ENCODE assay signal across 9 cellular contexts in genomic region chr17:51046527-51047384, GRCh38.
A peak's percentile ranks its signal among the peaks of the same experiment; 100 is the strongest.
DNase-seq lines count a peak whose midpoint lies in the region; FAIRE-seq and TF ChIP-seq lines count a peak whose summit lies in the region.
"Had no signal": no experiment of that assay in that cellular context is flagged by ENCODE, and none has a peak within 500 bp of the region (broad histone marks: within the 10 kb centered on the region; RNA-seq: fewer than 3 reads in every experiment).

No MANE protein-coding gene starts in this region.

- H3K4me1 ChIP-seq in vagina: peaks cover 4% of the 10 kb centered on the region

- H3K4me3 ChIP-seq in vagina: peak overlapping the region; percentile 35 to 44

- H3K36me3 ChIP-seq in vagina: no peaks in the 10 kb centered on the region

- peak overlapping the region; percentile 70 for H3K27ac ChIP-seq in vagina

- no peaks in the 10 kb centered on the region for H3K27me3 ChIP-seq in vagina

- TF ChIP-seq POLR2A in vagina (IDR thresholded peaks at IDR 0.05): no peak

- intact Hi-C loops in vagina (cut with DNase I): no loop called here

- peak; percentile 81 for DNase-seq in GM03348 (ENCODE audit: low spot score)
- peak; percentile 48 for DNase-seq in NCI-H526 treated with DMSO at 0.1 percent for 48 hours (lab: John Stamatoyannopoulos, UW)
- DNase-seq in medulla oblongata (ENCODE audit: extremely low spot score): peak; percentile 95
- peak in 1 of 2 donors; percentile 93 for DNase-seq in vagina (ENCODE audit: extremely low spot score in 2 of 2)
- DNase-seq in stimulated activated CD4-positive, alpha-beta T cell treated with anti-CD3 and anti-CD28 coated beads, Interleukin-4, amount 100 ng/mL, for 24 hours: no peak
- no peak for DNase-seq in NK-92 treated with Interleukin-12 subunit alpha and Interleukin-12 subunit beta, amount 100 ng/mL, for 24 hours (lab: John Stamatoyannopoulos, UW)
- DNase-seq in stimulated activated CD4-positive, alpha-beta T cell treated with anti-CD3 and anti-CD28 coated beads, Interleukin-1b, Interleukin-23, amount 100 ng/mL, for 48 hours: no peak

- peak; percentile 91 for FAIRE-seq in endometrium (lab: Jason Lieb, UNC)
- FAIRE-seq: keratinocyte had no signal

- no peaks in the 10 kb centered on the region for H3K9me3 ChIP-seq in vagina

- no peak for TF ChIP-seq CTCF in vagina (IDR thresholded peaks at IDR 0.05)

Comparison
In these comparisons a context has a peak if more than half of its experiments do, and no peak if none do; other contexts are left out.
1. DNase-seq: peak in GM03348 (single experiment), NCI-H526 treated with DMSO at 0.1 percent for 48 hours (single experiment) and medulla oblongata (single experiment); none in stimulated activated CD4-positive, alpha-beta T cell treated with anti-CD3 and anti-CD28 coated beads, Interleukin-4, amount 100 ng/mL, for 24 hours (single experiment), NK-92 treated with Interleukin-12 subunit alpha and Interleukin-12 subunit beta, amount 100 ng/mL, for 24 hours (single experiment) and stimulated activated CD4-positive, alpha-beta T cell treated with anti-CD3 and anti-CD28 coated beads, Interleukin-1b, Interleukin-23, amount 100 ng/mL, for 48 hours (single experiment).